Comparison of ENCODE assay signal across 10 cellular contexts in the genomic region with DNA sequence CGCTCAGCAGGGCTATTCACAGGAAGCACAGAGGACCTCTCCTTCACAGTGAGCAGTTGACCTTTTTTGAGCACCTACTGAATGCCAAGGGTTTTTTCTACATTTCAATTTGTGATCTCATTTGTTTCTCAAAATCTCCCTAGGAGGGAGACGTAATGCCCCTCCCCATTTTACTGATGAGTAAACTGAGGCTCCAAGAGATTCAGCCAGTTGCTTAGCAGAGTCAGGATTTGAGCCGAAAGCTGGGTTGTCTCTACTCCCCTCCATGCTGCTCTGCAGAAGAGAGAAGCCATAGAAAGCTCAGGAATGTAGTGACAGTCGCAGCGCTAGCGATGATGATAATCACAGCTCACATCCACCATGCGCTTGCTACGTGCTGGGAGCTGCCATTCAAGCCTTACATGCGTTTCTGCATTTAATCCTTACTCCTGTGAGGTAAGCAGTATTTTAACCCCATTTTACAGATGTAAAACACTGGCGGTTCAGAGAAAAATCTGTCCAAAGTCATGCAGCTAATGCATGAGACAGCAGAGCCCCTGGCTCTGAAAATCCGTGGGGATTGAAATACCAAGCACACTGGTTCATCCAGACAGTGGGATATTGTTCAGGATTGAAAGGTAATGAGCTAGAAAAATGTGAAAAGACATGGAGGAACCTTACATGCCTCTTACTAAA. TPM values are rescaled to one million over a fixed set of nuclear protein-coding genes. Genes with fewer than 3 reads are reported as not detected.
DNase-seq lines count a peak whose midpoint lies in the region; ATAC-seq and TF ChIP-seq lines count a peak whose summit lies in the region.
"Had no signal": no experiment of that assay in that cellular context is flagged by ENCODE, and none has a peak within 500 bp of the region (broad histone marks: within the 10 kb centered on the region; RNA-seq: fewer than 3 reads in every experiment).

No MANE protein-coding gene starts in this region.

- H3K4me3 ChIP-seq in right atrium auricular region: no peak overlapping the region
- H3K4me3 ChIP-seq in fibroblast of lung (replicated peaks in 1 of 4; ENCODE audit: control extremely low read depth in 1 of 4, insufficient read depth in 1 of 4, low read depth in 3 of 4, low read length in 4 of 4): peak overlapping the region in 1 of 4 experiments; percentile 7
- no peak overlapping the region for H3K4me3 ChIP-seq in vagina

- peaks cover 0 to 85% of the 10 kb centered on the region in 2 donors for H3K4me1 ChIP-seq in right atrium auricular region
- peaks cover 55% of the 10 kb centered on the region for H3K4me1 ChIP-seq in fibroblast of lung (ENCODE audit: control insufficient read depth, extremely low read depth, insufficient read depth, low read length)
- H3K4me1 ChIP-seq in vagina: peaks cover 85% of the 10 kb centered on the region

- H3K9me3 ChIP-seq in right atrium auricular region (no peaks in the 10 kb centered on the region), fibroblast of lung (ENCODE audit: control insufficient read depth, insufficient read depth, low read depth, low read length) (no peaks in the 10 kb centered on the region), vagina (no peaks in the 10 kb centered on the region)

- intact Hi-C loops in cardiac septum (cut with DNase I) (loop anchor here (5.0 kb wide), 1 partner anchor 34 kb away; no protein-coding TSS in a partner anchor), vagina (cut with DNase I) (no loop called here)

- H3K27ac ChIP-seq in right atrium auricular region (peak overlapping the region; percentile 86 to 96), fibroblast of lung (ENCODE audit: insufficient read depth, low read length) (peak overlapping the region; percentile 94), vagina (peak overlapping the region; percentile 97)

- peaks cover 40% of the 10 kb centered on the region for H3K79me2 ChIP-seq in fibroblast of lung (ENCODE audit: control insufficient read depth, insufficient read depth, low read length)

- no peak for TF ChIP-seq POLR2A in vagina (IDR thresholded peaks at IDR 0.05)

- H3K27me3 ChIP-seq in right atrium auricular region (no peaks in the 10 kb centered on the region), fibroblast of lung (ENCODE audit: control insufficient read depth, insufficient read depth, low read length) (no peaks in the 10 kb centered on the region), vagina (no peaks in the 10 kb centered on the region)

- ATAC-seq in HG02759 (IDR thresholded peaks at IDR 0.05; ENCODE audit: unreplicated experiment) (no peak), HG03108 (IDR thresholded peaks at IDR 0.05; ENCODE audit: unreplicated experiment) (no peak)

- TF ChIP-seq CTCF in right atrium auricular region (IDR thresholded peaks at IDR 0.05): no peak
- no peak for TF ChIP-seq CTCF in fibroblast of lung (conservative IDR thresholded peaks at IDR 0.05 in 1 of 2, IDR thresholded peaks at IDR 0.05 in 1 of 2; ENCODE audit: low read depth in 1 of 2, low read length in 2 of 2)
- no peak for TF ChIP-seq CTCF in vagina (IDR thresholded peaks at IDR 0.05)

- no peaks in the 10 kb centered on the region for H4K20me1 ChIP-seq in fibroblast of lung (ENCODE audit: control insufficient read depth, extremely low read depth, insufficient read depth, low read length)

- no peak for DNase-seq in right atrium auricular region (ENCODE audit: low spot score)
- no peak for DNase-seq in cardiac septum (ENCODE audit: low spot score)
- peak in 1 of 2 donors; percentile 45 for DNase-seq in fibroblast of lung (ENCODE audit: low read depth in 2 of 2)
- DNase-seq in putamen (ENCODE audit: low spot score): peak; percentile 46
- DNase-seq in vagina (ENCODE audit: extremely low spot score in 2 of 2): no peak
- no peak for DNase-seq in activated T-cell treated with anti-CD3 and anti-CD28 coated beads, Interleukin-2, amount 50 U/mL, for 48 hours
- DNase-seq: activated CD8-positive, alpha-beta memory T cell treated with anti-CD3 and anti-CD28 coated beads for 24 hours; T-helper 9 cell had no signal

- H3K9ac ChIP-seq in fibroblast of lung (ENCODE audit: insufficient read depth, low read length): peak overlapping the region; percentile 43

- H3K36me3 ChIP-seq in right atrium auricular region (no peaks in the 10 kb centered on the region), fibroblast of lung (ENCODE audit: control insufficient read depth, insufficient read depth, low read length) (no peaks in the 10 kb centered on the region), vagina (no peaks in the 10 kb centered on the region)

- H2AFZ ChIP-seq in fibroblast of lung (ENCODE audit: low read length): no peak overlapping the region

- peak overlapping the region; percentile 78 for H3K4me2 ChIP-seq in fibroblast of lung (ENCODE audit: extremely low read depth, insufficient read depth, low read length)

RNA-seq across cellular contexts. Expression of gene ERGIC1, which starts 33.8 kb away (rescaled TPM):
- total RNA-seq in right atrium auricular region (100 to 1,000 TPM in 1 of 2 donors, 10 to 100 TPM in 1; 70.7 to 113 TPM), cardiac septum (76.9 TPM), fibroblast of lung (70.9 and 113 TPM in 2 replicates), vagina (97.2 TPM)
- 168 and 171 TPM in 2 replicates for polyA plus RNA-seq in fibroblast of lung
- 173 and 195 TPM in 2 replicates for polyA plus RNA-seq in fibroblast of lung (2012)
- 269 and 362 TPM in 2 replicates for polyA minus RNA-seq in fibroblast of lung (ENCODE audit: low replicate concordance)
